20 cellular contexts compared by ENCODE assay signal in genomic region chrX:24202465-24203031, GRCh38. TPM values are rescaled to one million over a fixed set of nuclear protein-coding genes. Genes with fewer than 3 reads are reported as not detected.
DNase-seq lines count a peak whose midpoint lies in the region; ATAC-seq, FAIRE-seq and TF ChIP-seq lines count a peak whose summit lies in the region.
"Had no signal": no experiment of that assay in that cellular context is flagged by ENCODE, and none has a peak within 500 bp of the region (broad histone marks: within the 10 kb centered on the region; RNA-seq: fewer than 3 reads in every experiment).

No MANE protein-coding gene starts in this region.

- no peaks in the 10 kb centered on the region for H3K27me3 Mint-ChIP-seq in MCF 10A (ENCODE audit: insufficient read depth, unreplicated experiment)
- no peaks in the 10 kb centered on the region for H3K27me3 Mint-ChIP-seq in WTC11 (ENCODE audit: low read depth)
- no peaks in the 10 kb centered on the region for H3K27me3 Mint-ChIP-seq in stimulated activated naive B cell treated with anti-CD40 and anti-IgM and Interleukin-4, amounts not matched to agents 10 μg/mL and 1 μg/mL and 100 μg/mL, for 72 hours

- intact Hi-C loops in MCF 10A (cut with micrococcal nuclease): loop anchor here (10.0 kb wide), 1 partner anchor 48 kb away; no protein-coding TSS in a partner anchor
- intact Hi-C loops in mammary epithelial cell (cut with micrococcal nuclease): no loop called here
- intact Hi-C loops in endothelial cell of umbilical vein (cut with micrococcal nuclease): no loop called here
- intact Hi-C loops in sciatic nerve (cut with DNase I): no loop called here
- intact Hi-C loops in adrenal gland (cut with DNase I): no loop called here

- no peak overlapping the region for H3K9ac ChIP-seq in mammary epithelial cell (ENCODE audit: insufficient read depth, low read length)
- no peak overlapping the region for H3K9ac ChIP-seq in endothelial cell of umbilical vein (replicated peaks; ENCODE audit: extremely low read depth, insufficient read depth, low read length)

- TF ChIP-seq CTCF in MCF 10A (IDR thresholded peaks at IDR 0.05; ENCODE audit: unreplicated experiment) (no peak), mammary epithelial cell (conservative IDR thresholded peaks at IDR 0.05 in 1 of 2, IDR thresholded peaks at IDR 0.05 in 1 of 2; ENCODE audit: extremely low read depth in 1 of 2, insufficient read depth in 1 of 2, low read depth in 1 of 2, low read length in 2 of 2) (no peak), WTC11 (IDR thresholded peaks at IDR 0.05) (no peak), endothelial cell of umbilical vein (IDR thresholded peaks at IDR 0.05; ENCODE audit: extremely low read depth in 1 of 2, insufficient read depth in 1 of 2, low read depth in 1 of 2, low read length in 2 of 2) (no peak), adrenal gland (IDR thresholded peaks at IDR 0.05) (no peak)

- dilution Hi-C loops in mammary epithelial cell (cut with HindIII; ENCODE audit: low sequenced_read_pairs) (loop anchor here (5.0 kb wide), 1 partner anchor 70 kb away; no protein-coding TSS in a partner anchor), endothelial cell of umbilical vein (cut with MboI; ENCODE audit: extremely low pct_ligation_motif_present, low sequenced_read_pairs) (no loop called here)

- no peak overlapping the region for H3K27ac ChIP-seq in mammary epithelial cell (ENCODE audit: insufficient read depth, low read depth, low read length)
- H3K27ac ChIP-seq in endothelial cell of umbilical vein (ENCODE audit: insufficient read depth, low read depth, low read length): no peak overlapping the region
- H3K27ac ChIP-seq in adrenal gland: no peak overlapping the region
- H3K27ac ChIP-seq: breast epithelium, heart left ventricle had no signal

- WGBS in mammary epithelial cell (ENCODE audit: low coverage, missing lambda C conversion rate): 95% methylated on average over 6 of the region's 6 CpGs
- WGBS in adrenal gland, 4 donors: 85 to 92% (median 88%) methylated on average over 6 of the region's 6 CpGs

- DNase-seq in MCF 10A (ENCODE audit: unreplicated experiment): no peak
- DNase-seq in mammary epithelial cell: no peak
- no peak for DNase-seq in WTC11 (ENCODE audit: low spot score)
- DNase-seq in endothelial cell of umbilical vein (ENCODE audit: low read depth, low spot score): no peak
- DNase-seq in stimulated activated naive B cell treated with anti-CD40 and anti-IgM and Interleukin-4, amounts not matched to agents 10 μg/mL and 1 μg/mL and 100 μg/mL, for 72 hours: no peak
- DNase-seq in sciatic nerve (ENCODE audit: low spot score): no peak
- DNase-seq in adrenal gland: no peak
- DNase-seq: activated CD4-positive, alpha-beta T cell treated with anti-CD3 and anti-CD28 coated beads for 4 hours; activated effector memory CD4-positive, alpha-beta T cell treated with Interleukin-2 at 50 U/mL for 16 hours; AML-193; heart left ventricle; mesenchymal stem cell; MG63; NCI-H2081 treated with DMSO at 0.1 percent for 48 hours; NCI-H524; Right ventricle myocardium superior had no signal

- H4K20me1 ChIP-seq in mammary epithelial cell (ENCODE audit: insufficient read depth, low read length) (no peaks in the 10 kb centered on the region), endothelial cell of umbilical vein (replicated peaks; ENCODE audit: control insufficient read depth, extremely low read depth, insufficient read depth, low read length) (no peaks in the 10 kb centered on the region)

- H3K9me3 Mint-ChIP-seq in MCF 10A (ENCODE audit: unreplicated experiment) (no peaks in the 10 kb centered on the region), WTC11 (no peaks in the 10 kb centered on the region)
- no peaks in the 10 kb centered on the region for H3K9me3 Mint-ChIP-seq in stimulated activated naive B cell treated with anti-CD40 and anti-IgM and Interleukin-4, amounts not matched to agents 10 μg/mL and 1 μg/mL and 100 μg/mL, for 72 hours
- H3K9me3 Mint-ChIP-seq: T-helper 1 cell treated with Interleukin-12 subunit alpha and Interleukin-12 subunit beta and Interleukin-4 antibody, amounts not matched to agents 30 μg/mL and 1 μg/mL, for 36 hours had no signal

- H2AFZ ChIP-seq in mammary epithelial cell (ENCODE audit: low read depth, low read length) (no peak overlapping the region), endothelial cell of umbilical vein (ENCODE audit: low read depth, low read length) (no peak overlapping the region)

- H3K79me2 ChIP-seq in mammary epithelial cell (ENCODE audit: insufficient read depth, low read length): peaks cover 93% of the 10 kb centered on the region
- H3K79me2 ChIP-seq in endothelial cell of umbilical vein (ENCODE audit: control insufficient read depth, insufficient read depth, low read length): peaks cover 69% of the 10 kb centered on the region

- peaks cover 52% of the 10 kb centered on the region for H3K4me1 Mint-ChIP-seq in MCF 10A (ENCODE audit: insufficient read depth, unreplicated experiment)
- peaks cover 29% of the 10 kb centered on the region for H3K4me1 Mint-ChIP-seq in WTC11
- peaks cover 32 to 42% of the 10 kb centered on the region in 2 donors for H3K4me1 Mint-ChIP-seq in stimulated activated naive B cell treated with anti-CD40 and anti-IgM and Interleukin-4, amounts not matched to agents 10 μg/mL and 1 μg/mL and 100 μg/mL, for 72 hours

- no peak overlapping the region for H3K4me3 ChIP-seq in mammary epithelial cell (replicated peaks in 1 of 3; ENCODE audit: insufficient read depth in 1 of 3, low read depth in 2 of 3, low read length in 3 of 3)
- no peak overlapping the region for H3K4me3 ChIP-seq in endothelial cell of umbilical vein (replicated peaks in 1 of 3; ENCODE audit: insufficient read depth in 1 of 3, low read depth in 1 of 3, low read length in 3 of 3)
- H3K4me3 ChIP-seq in adrenal gland: no peak overlapping the region
- H3K4me3 ChIP-seq: breast epithelium, heart left ventricle, MG63 had no signal

- no peaks in the 10 kb centered on the region for H3K4me1 ChIP-seq in mammary epithelial cell (ENCODE audit: insufficient read depth, low read length)
- H3K4me1 ChIP-seq in endothelial cell of umbilical vein (ENCODE audit: control insufficient read depth, extremely low read depth, insufficient read depth, low read length): no peaks in the 10 kb centered on the region
- H3K4me1 ChIP-seq in adrenal gland (replicated peaks in 1 of 2): peaks cover 16 to 34% of the 10 kb centered on the region in 2 donors
- H3K4me1 ChIP-seq: breast epithelium had no signal

- H3K27ac Mint-ChIP-seq in MCF 10A (ENCODE audit: low read depth, unreplicated experiment) (peak overlapping the region; percentile 13), WTC11 (peak overlapping the region; percentile 85)
- H3K27ac Mint-ChIP-seq in stimulated activated naive B cell treated with anti-CD40 and anti-IgM and Interleukin-4, amounts not matched to agents 10 μg/mL and 1 μg/mL and 100 μg/mL, for 72 hours: peak overlapping the region; percentile 7
- H3K27ac Mint-ChIP-seq: T-helper 1 cell treated with Interleukin-12 subunit alpha and Interleukin-12 subunit beta and Interleukin-4 antibody, amounts not matched to agents 30 μg/mL and 1 μg/mL, for 36 hours had no signal

- H3K36me3 Mint-ChIP-seq in MCF 10A (ENCODE audit: insufficient read depth, unreplicated experiment) (peaks cover 20% of the 10 kb centered on the region), WTC11 (peaks cover 9% of the 10 kb centered on the region)
- H3K36me3 Mint-ChIP-seq in stimulated activated naive B cell treated with anti-CD40 and anti-IgM and Interleukin-4, amounts not matched to agents 10 μg/mL and 1 μg/mL and 100 μg/mL, for 72 hours: peaks cover 9 to 47% of the 10 kb centered on the region in 2 donors

- no peaks in the 10 kb centered on the region for H3K27me3 ChIP-seq in mammary epithelial cell (ENCODE audit: insufficient read depth, low read length)
- H3K27me3 ChIP-seq in endothelial cell of umbilical vein (ENCODE audit: control insufficient read depth in 2 of 2, insufficient read depth in 2 of 2, low read length in 2 of 2): no peaks in the 10 kb centered on the region
- H3K27me3 ChIP-seq in adrenal gland: no peaks in the 10 kb centered on the region
- H3K27me3 ChIP-seq: breast epithelium, heart left ventricle, MG63 had no signal

- FAIRE-seq in endothelial cell of umbilical vein (lab: Jason Lieb, UNC): peak; percentile 65
- FAIRE-seq: islet of Langerhans had no signal

- H3K36me3 ChIP-seq in mammary epithelial cell (ENCODE audit: insufficient read depth, low read length) (peaks cover 3% of the 10 kb centered on the region), endothelial cell of umbilical vein (ENCODE audit: control insufficient read depth in 2 of 2, extremely low read depth in 1 of 2, insufficient read depth in 2 of 2, low read length in 2 of 2) (peaks cover 0 to 4% of the 10 kb centered on the region in 2 experiments), adrenal gland (replicated peaks in 1 of 2) (peaks cover 0 to 2% of the 10 kb centered on the region in 2 donors)
- H3K36me3 ChIP-seq: breast epithelium had no signal

- H3K4me2 ChIP-seq in mammary epithelial cell (ENCODE audit: insufficient read depth, low read depth, low read length) (no peak overlapping the region), endothelial cell of umbilical vein (ENCODE audit: insufficient read depth, low read length) (no peak overlapping the region)

- CTCF ChIA-PET in MCF 10A (lab: Yijun Ruan, JAX) (interaction anchor here (0.6 to 1.4 kb wide), 2 partner anchors 57 to 1237 kb away, joined by 3 to 4 read pairs; no protein-coding TSS in a partner anchor), mammary epithelial cell (lab: Charles Lee; ENCODE audit: low non-redundant PET) (no interaction called here), WTC11 (lab: Charles Lee) (no interaction called here), endothelial cell of umbilical vein (lab: Charles Lee) (interaction anchor here (0.6 kb wide), 1 partner anchor 474 kb away, joined by 3 read pairs; no protein-coding TSS in a partner anchor)

- no TSS peak for BruUV-seq in MCF 10A (replicated peaks; lab: Mats Ljungman, UMichigan)
- no TSS peak for BruUV-seq in mammary epithelial cell (replicated peaks; lab: Mats Ljungman, UMichigan)
- no TSS peak for BruUV-seq in endothelial cell of umbilical vein (replicated peaks; lab: Mats Ljungman, UMichigan)

- in situ Hi-C loops in mammary epithelial cell (cut with MboI; ENCODE audit: low sequenced_read_pairs in 2 of 2): no loop called here

- no peaks in the 10 kb centered on the region for H3K9me1 ChIP-seq in endothelial cell of umbilical vein (replicated peaks; ENCODE audit: control insufficient read depth, extremely low read depth, insufficient read depth, low read length)

- TF ChIP-seq POLR2A in endothelial cell of umbilical vein (IDR thresholded peaks at IDR 0.05; ENCODE audit: low read depth, low read length) (no peak), adrenal gland (IDR thresholded peaks at IDR 0.05) (no peak)

- ATAC-seq in WTC11 (no peak), sciatic nerve (no peak), HG03039 (IDR thresholded peaks at IDR 0.05; ENCODE audit: unreplicated experiment) (no peak)
- ATAC-seq in stimulated activated naive B cell treated with anti-CD40 and anti-IgM and Interleukin-4, amounts not matched to agents 10 μg/mL and 1 μg/mL and 100 μg/mL, for 72 hours (replicated peaks): no peak

- no peaks in the 10 kb centered on the region for H3K9me3 ChIP-seq in mammary epithelial cell (replicated peaks; ENCODE audit: insufficient read depth, low read length)
- no peaks in the 10 kb centered on the region for H3K9me3 ChIP-seq in endothelial cell of umbilical vein (replicated peaks; ENCODE audit: control insufficient read depth, insufficient read depth, low read length)
- no peaks in the 10 kb centered on the region for H3K9me3 ChIP-seq in adrenal gland (replicated peaks in 1 of 3)
- H3K9me3 ChIP-seq: breast epithelium, heart left ventricle, MG63 had no signal

- H3K4me3 Mint-ChIP-seq in MCF 10A (ENCODE audit: unreplicated experiment): no peak overlapping the region
- H3K4me3 Mint-ChIP-seq in WTC11: no peak overlapping the region
- no peak overlapping the region for H3K4me3 Mint-ChIP-seq in stimulated activated naive B cell treated with anti-CD40 and anti-IgM and Interleukin-4, amounts not matched to agents 10 μg/mL and 1 μg/mL and 100 μg/mL, for 72 hours
- H3K4me3 Mint-ChIP-seq: T-helper 1 cell treated with Interleukin-12 subunit alpha and Interleukin-12 subunit beta and Interleukin-4 antibody, amounts not matched to agents 30 μg/mL and 1 μg/mL, for 36 hours had no signal

- POLR2A ChIA-PET in MCF 10A (lab: Yijun Ruan, JAX): interaction anchor here (0.6 to 1.4 kb wide), 3 partner anchors 14 to 77 kb away, joined by 3 to 4 read pairs (median 4); no protein-coding TSS in a partner anchor
- POLR2A ChIA-PET in WTC11 (lab: Charles Lee): no interaction called here
- POLR2A ChIA-PET in endothelial cell of umbilical vein (lab: Charles Lee): no interaction called here

RNA-seq across cellular contexts. Expression of gene ZFX, which starts 53.0 kb away (rescaled TPM):
- total RNA-seq in MCF 10A (2022) (69.6 and 72.3 TPM in 2 replicates), mammary epithelial cell (10 to 100 TPM; 51.0 to 55.2 TPM), WTC11 (2021) (19.3 to 24.3 TPM (median 23.4 TPM) in 3 replicates), endothelial cell of umbilical vein (32.1 and 34.1 TPM in 2 replicates), sciatic nerve (75.1 TPM), adrenal gland (10 to 100 TPM; 27.9 to 58.6 (median 46.9) TPM)
- polyA plus RNA-seq in mammary epithelial cell (23.5 TPM), endothelial cell of umbilical vein (6.0 and 11.4 TPM in 2 replicates), adrenal gland (10 to 100 TPM in 2 of 3 donors, 1 to 10 TPM in 1; 8.1 to 12.5 (median 11.9) TPM)
- polyA minus RNA-seq in mammary epithelial cell (59.2 TPM), endothelial cell of umbilical vein (53.9 and 59.0 TPM in 2 replicates)
- 9.0 and 9.6 TPM in 2 replicates for polyA plus RNA-seq in endothelial cell of umbilical vein (2011; cell fraction: cytosol; rRNA removed)
- 28.2 and 30.6 TPM in 2 replicates for polyA plus RNA-seq in endothelial cell of umbilical vein (2011; cell fraction: nucleus; rRNA removed)
- 14.8 TPM in 2 replicates for polyA plus RNA-seq in endothelial cell of umbilical vein (2012)
- polyA minus RNA-seq in endothelial cell of umbilical vein (2011; cell fraction: cytosol; rRNA and poly(A)+ RNA removed): 63.0 TPM
- 60.4 and 61.5 TPM in 2 replicates for polyA minus RNA-seq in endothelial cell of umbilical vein (2011; cell fraction: nucleus; rRNA and poly(A)+ RNA removed)

Comparison
In these comparisons a context has a peak if more than half of its experiments do, and no peak if none do; other contexts are left out.
1. CTCF ChIA-PET loops: an anchor here in MCF 10A (0.6 to 1.4 kb wide) and endothelial cell of umbilical vein (0.6 kb wide); none called in mammary epithelial cell and WTC11.
2. H3K27ac Mint-ChIP-seq: peak in every context shown above with its lines; median percentile 85 in WTC11; 13 in MCF 10A; 7 in stimulated activated naive B cell treated with anti-CD40 and anti-IgM and Interleukin-4, amounts not matched to agents 10 μg/mL and 1 μg/mL and 100 μg/mL, for 72 hours.